In genomic region chr12:10960260-10960659, GRCh38 we compare ENCODE assay signal across 16 cellular contexts. TPM values are rescaled to one million over a fixed set of nuclear protein-coding genes. Genes with fewer than 3 reads are reported as not detected.
"Had no signal": no experiment of that assay in that cellular context is flagged by ENCODE, and none has a peak within 500 bp of the region (broad histone marks: within the 10 kb centered on the region; RNA-seq: fewer than 3 reads in every experiment).

No MANE protein-coding gene starts in this region.

- H3K36me3 ChIP-seq: esophagus squamous epithelium, left ventricle myocardium inferior, prostate gland had no signal

- H3K27ac ChIP-seq: esophagus squamous epithelium, left ventricle myocardium inferior, prostate gland had no signal

- DNase-seq: activated CD4-positive, alpha-beta memory T cell treated with anti-CD3 and anti-CD28 coated beads for 36 hours; activated CD4-positive, CD25-positive, alpha-beta regulatory T cell; activated CD8-positive, alpha-beta memory T cell treated with anti-CD3 and anti-CD28 coated beads, Interleukin-2, amount 50 U/mL, for 4 hours; activated naive CD4-positive, alpha-beta T cell; esophagus squamous epithelium; left ventricle myocardium inferior; occipital lobe; right cardiac atrium had no signal

- H3K4me1 ChIP-seq: esophagus squamous epithelium, left ventricle myocardium inferior, prostate gland had no signal

- H3K27me3 Mint-ChIP-seq: activated CD4-positive, alpha-beta memory T cell treated with anti-CD3 and anti-CD28 coated beads for 36 hours; stimulated activated naive CD8-positive, alpha-beta T cell treated with anti-CD3 and anti-CD28 coated beads, Interleukin-15, Interleukin-2, amounts not matched to agents 100 ng/mL and 50 ng/mL, for 24 hours; type B pancreatic cell had no signal

- H3K27me3 ChIP-seq: esophagus squamous epithelium had no signal

- H3K4me3 Mint-ChIP-seq: activated CD4-positive, alpha-beta memory T cell treated with anti-CD3 and anti-CD28 coated beads for 36 hours; natural killer cell treated with Interleukin-12 subunit alpha and Interleukin-12 subunit beta and Interleukin-15 and Interleukin-18, amount 100 ng/mL, for 72 hours; stimulated activated naive CD8-positive, alpha-beta T cell treated with anti-CD3 and anti-CD28 coated beads, Interleukin-15, Interleukin-2, amounts not matched to agents 100 ng/mL and 50 ng/mL, for 24 hours; type B pancreatic cell had no signal

- H3K27ac Mint-ChIP-seq: activated CD4-positive, alpha-beta memory T cell treated with anti-CD3 and anti-CD28 coated beads for 36 hours; natural killer cell treated with Interleukin-12 subunit alpha and Interleukin-12 subunit beta and Interleukin-15 and Interleukin-18, amount 100 ng/mL, for 72 hours; stimulated activated naive CD8-positive, alpha-beta T cell treated with anti-CD3 and anti-CD28 coated beads, Interleukin-15, Interleukin-2, amounts not matched to agents 100 ng/mL and 50 ng/mL, for 24 hours; type B pancreatic cell had no signal

- H3K4me3 ChIP-seq: esophagus squamous epithelium, left ventricle myocardium inferior, mucosa of descending colon, prostate gland had no signal

- H3K9me3 ChIP-seq: esophagus squamous epithelium, mucosa of descending colon, prostate gland had no signal

- ATAC-seq: mucosa of descending colon, right cardiac atrium, SK-N-SH treated with all-trans-retinoic acid at 6 μM for 48 hours had no signal

- H3K9me3 Mint-ChIP-seq: natural killer cell treated with Interleukin-12 subunit alpha and Interleukin-12 subunit beta and Interleukin-15 and Interleukin-18, amount 100 ng/mL, for 72 hours; type B pancreatic cell had no signal

RNA-seq across cellular contexts. Expression of gene TAS2R50, which starts 26.5 kb away (rescaled TPM):
- total RNA-seq: activated CD4-positive, alpha-beta memory T cell treated with anti-CD3 and anti-CD28 coated beads for 36 hours had no signal

RNA-seq across cellular contexts. Expression of gene PRH2, which starts 31.2 kb away (rescaled TPM):
- total RNA-seq: activated CD4-positive, alpha-beta memory T cell treated with anti-CD3 and anti-CD28 coated beads for 36 hours; kidney epithelial cell; left ventricle myocardium inferior; natural killer cell treated with Interleukin-12 subunit alpha and Interleukin-12 subunit beta and Interleukin-15 and Interleukin-18, amount 100 ng/mL, for 72 hours; temporal lobe had no signal
- polyA plus RNA-seq: right cardiac atrium had no signal

RNA-seq across cellular contexts. Expression of gene TAS2R13, which starts 50.9 kb away (rescaled TPM):
- total RNA-seq: activated CD4-positive, alpha-beta memory T cell treated with anti-CD3 and anti-CD28 coated beads for 36 hours had no signal
